8 cellular contexts compared by ENCODE assay signal in genomic region chr5:72818866-72819534, GRCh38. TPM values are rescaled to one million over a fixed set of nuclear protein-coding genes. Genes with fewer than 3 reads are reported as not detected.
DNase-seq lines count a peak whose midpoint lies in the region; ATAC-seq, FAIRE-seq and TF ChIP-seq lines count a peak whose summit lies in the region.

No MANE protein-coding gene starts in this region.

- H3K9me1 ChIP-seq in IMR-90 (ENCODE audit: insufficient read depth, low read length): peaks cover 13% of the 10 kb centered on the region

- no peaks in the 10 kb centered on the region for H3K36me3 ChIP-seq in IMR-90 (ENCODE audit: control insufficient read depth, insufficient read depth, low read length)
- H3K36me3 ChIP-seq in Panc1 (ENCODE audit: control insufficient read depth, insufficient read depth, low read length): peaks cover 3% of the 10 kb centered on the region; the same call in 1 of the 2 replicates
- no peaks in the 10 kb centered on the region for H3K36me3 ChIP-seq in pancreas

- H3K79me1 ChIP-seq in IMR-90 (ENCODE audit: low read depth in 1 of 2, low read length in 2 of 2): peaks cover 15 to 42% of the 10 kb centered on the region in 2 experiments

- 43% methylated on average over 1 of the region's 5 CpGs; no CpG with 5 or more reads in 1 of the 2 experiments for WGBS in IMR-90 (ENCODE audit: extremely low coverage in 2 of 2, insufficient read length in 1 of 2), 2 experiments
- 30 to 40% methylated on average over 5 of the region's 5 CpGs for WGBS in pancreas, 2 donors

- H2AFZ ChIP-seq in IMR-90 (replicated peaks; ENCODE audit: low read length, poor library complexity): no peak overlapping the region

- H3K27ac ChIP-seq in IMR-90 (ENCODE audit: insufficient read depth, low read length): peak overlapping the region; percentile 77
- H3K27ac ChIP-seq in Panc1 (ENCODE audit: low read length): peak overlapping the region; percentile 98
- no peak overlapping the region for H3K27ac ChIP-seq in pancreas

- peak overlapping the region; percentile 23; the same call in 1 of the 2 replicates for H3K9ac ChIP-seq in IMR-90 (ENCODE audit: low read depth, low read length)

- H2BK15ac ChIP-seq in IMR-90 (ENCODE audit: low read depth, low read length): peak overlapping the region; percentile 25; the same call in 2 of the 3 replicates

- H3K27me3 ChIP-seq in IMR-90 (ENCODE audit: control insufficient read depth, insufficient read depth, low read length): no peaks in the 10 kb centered on the region
- H3K27me3 ChIP-seq in Panc1 (ENCODE audit: control insufficient read depth, insufficient read depth, low read length): no peaks in the 10 kb centered on the region
- no peaks in the 10 kb centered on the region for H3K27me3 ChIP-seq in pancreas

- TF ChIP-seq POLR2A in IMR-90 (IDR thresholded peaks at IDR 0.05; ENCODE audit: low read depth, low read length): no peak

- peak overlapping the region; percentile 51; the same call in 1 of the 2 replicates for H4K5ac ChIP-seq in IMR-90 (ENCODE audit: low read depth, low read length)

- intact Hi-C loops in IMR-90 (cut with micrococcal nuclease) (loop anchor here (2.0 kb wide), 2 partner anchors 262 to 452 kb away; no protein-coding TSS in a partner anchor), Panc1 (cut with micrococcal nuclease; ENCODE audit: unreplicated experiment) (loop anchor here (2.0 kb wide), 1 partner anchor 452 kb away; no protein-coding TSS in a partner anchor), head of caudate nucleus (cut with DNase I) (loop anchor here (5.0 kb wide), 2 partner anchors 187 to 217 kb away; no protein-coding TSS in a partner anchor), pancreas (cut with DNase I) (no loop called here)

- H2BK120ac ChIP-seq in IMR-90 (ENCODE audit: low read depth, low read length): peak overlapping the region; percentile 9

- peak overlapping the region in 1 of 2 experiments; percentile 35; a peak in 3 of 4 replicates for H4K8ac ChIP-seq in IMR-90 (ENCODE audit: low read depth in 2 of 2, low read length in 2 of 2)

- H3K4me3 ChIP-seq in GM12864 (ENCODE audit: low read depth, low read length): no peak overlapping the region
- H3K4me3 ChIP-seq in IMR-90 (ENCODE audit: insufficient read depth, low read depth, low read length): peak overlapping the region; percentile 37
- peak overlapping the region; percentile 38 to 90 for H3K4me3 ChIP-seq in Panc1 (ENCODE audit: low read depth in 2 of 2, low read length in 2 of 2)
- no peak overlapping the region for H3K4me3 ChIP-seq in pancreas

- H2AK9ac ChIP-seq in IMR-90 (replicated peaks; ENCODE audit: low read depth, low read length, poor library complexity): no peak overlapping the region

- no TSS peak for BruUV-seq in IMR-90 (replicated peaks; lab: Mats Ljungman, UMichigan)
- no TSS peak for BruUV-seq in Panc1 (replicated peaks; lab: Mats Ljungman, UMichigan)

- dilution Hi-C loops in IMR-90 (cut with HindIII; ENCODE audit: low sequenced_read_pairs, unreplicated experiment): no loop called here

- H3K4ac ChIP-seq in IMR-90 (ENCODE audit: low read depth, low read length): peak overlapping the region; percentile 9

- H3K18ac ChIP-seq in IMR-90 (ENCODE audit: low read depth, low read length): peak overlapping the region; percentile 94; the same call in 1 of the 2 replicates

- in situ Hi-C loops in IMR-90 (cut with MboI; ENCODE audit: low sequenced_read_pairs): loop anchor here (5.0 to 10.0 kb wide), 2 partner anchors 194 to 452 kb away; no protein-coding TSS in a partner anchor
- in situ Hi-C loops in Panc1 (cut with HindIII; ENCODE audit: low pct_unique_long_range_greater_than_20kb, low sequenced_read_pairs): no loop called here

- H3K4me2 ChIP-seq in IMR-90 (ENCODE audit: low read depth, low read length): peak overlapping the region; percentile 89

- POLR2A ChIA-PET in IMR-90 (lab: Charles Lee; ENCODE audit: unreplicated experiment): interaction anchor here (0.9 kb wide), 1 partner anchor 30 kb away, joined by 4 read pairs; no protein-coding TSS in a partner anchor
- POLR2A ChIA-PET in Panc1 (lab: Charles Lee): no interaction called here

- FAIRE-seq in pancreas (lab: Jason Lieb, UNC) (no peak), urothelium cell line (lab: Jason Lieb, UNC) (no peak)

- peak overlapping the region; percentile 19; the same call in 1 of the 2 replicates for H4K91ac ChIP-seq in IMR-90 (ENCODE audit: insufficient read depth, low read depth, low read length)

- H3K9me3 ChIP-seq in IMR-90 (ENCODE audit: control insufficient read depth, insufficient read depth, low read length) (no peaks in the 10 kb centered on the region), Panc1 (ENCODE audit: control insufficient read depth, insufficient read depth, low read depth, low read length) (no peaks in the 10 kb centered on the region), pancreas (no peaks in the 10 kb centered on the region)

- peak; percentile 87 for TF ChIP-seq CTCF in GM12864 (IDR thresholded peaks at IDR 0.05; ENCODE audit: low read depth, low read length, missing control alignments)
- TF ChIP-seq CTCF in IMR-90 (conservative IDR thresholded peaks at IDR 0.05; ENCODE audit: low read depth, low read length): peak; percentile 51
- peak; percentile 94 for TF ChIP-seq CTCF in Panc1 (IDR thresholded peaks at IDR 0.05)
- TF ChIP-seq CTCF in pancreas (IDR thresholded peaks at IDR 0.05): peak in 3 of 4 donors; percentile 32 to 36 (median 35)

- peak overlapping the region; percentile 13 for H3K56ac ChIP-seq in IMR-90 (ENCODE audit: extremely low read depth, insufficient read depth, low read length)

- H3K23ac ChIP-seq in IMR-90 (ENCODE audit: low read depth, low read length): peak overlapping the region; percentile 18

- peak overlapping the region; percentile 22 for H2BK5ac ChIP-seq in IMR-90 (ENCODE audit: low read depth, low read length, poor library complexity, severe bottlenecking)

- H2AK5ac ChIP-seq in IMR-90 (ENCODE audit: low read depth, low read length): peak overlapping the region; percentile 88; the same call in 1 of the 2 replicates

- peak overlapping the region; percentile 70; the same call in 1 of the 2 replicates for H2BK20ac ChIP-seq in IMR-90 (ENCODE audit: low read depth, low read length)

- H4K20me1 ChIP-seq in IMR-90 (ENCODE audit: insufficient read depth, low read length): peaks cover 42% of the 10 kb centered on the region

- no peak for ATAC-seq in IMR-90 (ENCODE audit: low read depth)
- ATAC-seq in Panc1: no peak
- ATAC-seq in pancreas: peak in 2 of 4 donors; percentile 8 to 19
- no peak for ATAC-seq in GM19455 (IDR thresholded peaks at IDR 0.05; ENCODE audit: unreplicated experiment)

- CTCF ChIA-PET in IMR-90 (lab: Yijun Ruan, JAX) (interaction anchor here (0.9 to 2.6 kb wide), 7 partner anchors 12 to 306 kb away, joined by 3 to 14 read pairs (median 3); no protein-coding TSS in a partner anchor), Panc1 (lab: Charles Lee) (interaction anchor here (0.6 to 1.4 kb wide), 6 partner anchors 18 to 506 kb away, joined by 3 to 11 read pairs (median 4); no protein-coding TSS in a partner anchor)

- peak; percentile 37 for DNase-seq in GM12864 (ENCODE audit: low read depth)
- DNase-seq in IMR-90: peak; percentile 48
- no peak for DNase-seq in Panc1 (ENCODE audit: low read depth, low spot score)
- DNase-seq in activated gamma-delta T cell treated with anti-CD3 and anti-CD28 coated beads, Interleukin-2, amount 50 U/mL, for 16 hours (ENCODE audit: low read depth): peak; percentile 24
- DNase-seq in head of caudate nucleus: peak; percentile 37 to 88 (median 71)
- peak; percentile 27 to 70 (median 56) for DNase-seq in pancreas
- peak; percentile 34 for DNase-seq in urothelium cell line (ENCODE audit: low spot score)

- TF ChIP-seq RAD21 in IMR-90 (IDR thresholded peaks at IDR 0.05; ENCODE audit: low read length): peak; percentile 56

- H3K14ac ChIP-seq in IMR-90 (replicated peaks; ENCODE audit: low read depth, low read length): peak overlapping the region; percentile 85

- peaks cover 10% of the 10 kb centered on the region for H3K4me1 ChIP-seq in IMR-90 (ENCODE audit: control insufficient read depth, insufficient read depth, low read length)
- H3K4me1 ChIP-seq in Panc1 (ENCODE audit: control insufficient read depth, insufficient read depth, low read length): peaks cover 53% of the 10 kb centered on the region
- peaks cover 5 to 27% (median 9%) of the 10 kb centered on the region in 3 donors for H3K4me1 ChIP-seq in pancreas

TF ChIP-seq in IMR-90, 13 proteins besides CTCF, POLR2A, EP300 and RAD21:
- TF ChIP-seq RCOR1 (IDR thresholded peaks at IDR 0.05; ENCODE audit: insufficient replicate concordance, low read length) (no peak), SMC3 (IDR thresholded peaks at IDR 0.05; ENCODE audit: low read depth, low read length) (peak; percentile 28; the same call in 1 of the 2 replicates)

RNA-seq across cellular contexts. Expression of gene TNPO1, which starts 2.5 kb away (rescaled TPM):
- total RNA-seq in IMR-90 (2012; rRNA removed) (400 and 527 TPM in 2 replicates), Panc1 (2021; ENCODE audit: unreplicated experiment) (169 TPM), pancreas (10 to 100 TPM; 37.9 to 58.9 (median 48.2) TPM)
- polyA plus RNA-seq in IMR-90 (2012; rRNA removed) (42.5 and 45.5 TPM in 2 replicates), pancreas (10 to 100 TPM in 1 of 2 donors, 1 to 10 TPM in 1; 5.5 to 11.2 TPM)
- polyA plus RNA-seq in IMR-90 (2012; cell fraction: cytosol; rRNA removed): 9.4 and 12.8 TPM in 2 replicates
- 4.1 and 28.1 TPM in 2 replicates for polyA plus RNA-seq in IMR-90 (2012; cell fraction: nucleus; rRNA removed; ENCODE audit: low replicate concordance)
- 47.4 TPM for polyA plus RNA-seq in Panc1 (2012; ENCODE audit: insufficient read length)

Comparison
In these comparisons a context has a peak if more than half of its experiments do, and no peak if none do; other contexts are left out.
1. H3K4me3 ChIP-seq: peak in IMR-90 (single experiment) and Panc1 (2 of 2); none in GM12864 (single experiment) and pancreas (0 of 4).
2. CTCF ChIP-seq: peak in every context shown above with its lines; median percentile 94 in Panc1; 87 in GM12864; 51 in IMR-90; 35 in pancreas.
3. H3K27ac ChIP-seq: peak in IMR-90 (single experiment) and Panc1 (single experiment); none in pancreas (0 of 4).
4. intact Hi-C loops: an anchor here in IMR-90 (2.0 kb wide), Panc1 (2.0 kb wide) and head of caudate nucleus (5.0 kb wide); none called in pancreas.